18 cellular contexts compared by ENCODE assay signal in genomic region chr12:110554184-110554583, GRCh38.
"Had no signal": no experiment of that assay in that cellular context is flagged by ENCODE, and none has a peak within 500 bp of the region (broad histone marks: within the 10 kb centered on the region; RNA-seq: fewer than 3 reads in every experiment).

No MANE protein-coding gene starts in this region.

- H3K4me3 ChIP-seq: esophagus squamous epithelium, mucosa of descending colon, right atrium auricular region, sigmoid colon, skin epidermis, stomach had no signal

- H3K9me3 ChIP-seq: esophagus squamous epithelium, mucosa of descending colon, right atrium auricular region, sigmoid colon, stomach had no signal

- H3K36me3 Mint-ChIP-seq: natural killer cell had no signal

- H3K27me3 ChIP-seq: esophagus squamous epithelium, right atrium auricular region, sigmoid colon, stomach had no signal

- H3K27ac Mint-ChIP-seq: stimulated activated naive B cell treated with anti-CD40 and anti-IgM and Interleukin-4, amounts not matched to agents 10 μg/mL and 1 μg/mL and 100 μg/mL, for 72 hours had no signal

- H3K9me3 Mint-ChIP-seq: effector memory CD8-positive, alpha-beta T cell; natural killer cell; neural crest cell had no signal

- H3K36me3 ChIP-seq: sigmoid colon had no signal

- DNase-seq: effector memory CD8-positive, alpha-beta T cell; esophagus squamous epithelium; foreskin fibroblast; left colon; mucosa of descending colon; natural killer cell; posterior cingulate gyrus; sigmoid colon; stimulated activated CD4-positive, alpha-beta T cell treated with anti-CD3 and anti-CD28 coated beads, Interleukin-2, amount 100 ng/mL, for 24 hours; stimulated activated CD4-positive, alpha-beta T cell treated with anti-CD3 and anti-CD28 coated beads, Interleukin-4, amount 100 ng/mL, for 4 hours; stimulated activated naive B cell treated with anti-CD40 and anti-IgM and Interleukin-4, amounts not matched to agents 10 μg/mL and 1 μg/mL and 100 μg/mL, for 72 hours; stomach; trophoblast cell had no signal

- H3K4me3 Mint-ChIP-seq: dendritic cell treated with granulocyte-macrophage colony-stimulating factor and Interleukin-4, amounts not matched to agents 40 ng/mL and 50 ng/mL, for 4 days; effector memory CD8-positive, alpha-beta T cell; natural killer cell; neural crest cell; stimulated activated naive B cell treated with anti-CD40 and anti-IgM and Interleukin-4, amounts not matched to agents 10 μg/mL and 1 μg/mL and 100 μg/mL, for 72 hours had no signal

- H3K27ac ChIP-seq: epithelial cell of prostate, esophagus squamous epithelium, right atrium auricular region, stomach had no signal

- ATAC-seq: effector memory CD8-positive, alpha-beta T cell; left colon; mucosa of descending colon; natural killer cell; stimulated activated naive B cell treated with anti-CD40 and anti-IgM and Interleukin-4, amounts not matched to agents 10 μg/mL and 1 μg/mL and 100 μg/mL, for 72 hours had no signal

- H3K27me3 Mint-ChIP-seq: dendritic cell treated with granulocyte-macrophage colony-stimulating factor and Interleukin-4, amounts not matched to agents 40 ng/mL and 50 ng/mL, for 4 days; effector memory CD8-positive, alpha-beta T cell; stimulated activated naive B cell treated with anti-CD40 and anti-IgM and Interleukin-4, amounts not matched to agents 10 μg/mL and 1 μg/mL and 100 μg/mL, for 72 hours had no signal
